In genomic region chr2:139228276-139228675, GRCh38 we compare ENCODE assay signal across 26 cellular contexts.
DNase-seq lines count a peak whose midpoint lies in the region; ATAC-seq and TF ChIP-seq lines count a peak whose summit lies in the region.
"Had no signal": no experiment of that assay in that cellular context is flagged by ENCODE, and none has a peak within 500 bp of the region (broad histone marks: within the 10 kb centered on the region; RNA-seq: fewer than 3 reads in every experiment).

No MANE protein-coding gene starts in this region.

- CTCF ChIA-PET in PC-3 (lab: Charles Lee) = no interaction called here

- no peak overlapping the region for H3K4me2 ChIP-seq in H9 (ENCODE audit: insufficient read depth, insufficient read length, low read length)
- H3K4me2 ChIP-seq in PC-3 (ENCODE audit: low read length) = no peak overlapping the region
- H3K4me2 ChIP-seq: A549; BLaER1 treated with 17β-estradiol and CSF1 and Interleukin-3, amounts not matched to agents 10 nM and 100 nM had no signal

- no peaks in the 10 kb centered on the region for H3K9me3 Mint-ChIP-seq in H9
- H3K9me3 Mint-ChIP-seq in type B pancreatic cell = no peaks in the 10 kb centered on the region

- H3K4me1 ChIP-seq in H9 (ENCODE audit: insufficient read depth, low read length) (no peaks in the 10 kb centered on the region), PC-3 (ENCODE audit: insufficient read depth, low read length) (no peaks in the 10 kb centered on the region)
- H3K4me1 ChIP-seq: A549; BLaER1 treated with 17β-estradiol and CSF1 and Interleukin-3, amounts not matched to agents 10 nM and 100 nM; Caco-2 had no signal

- intact Hi-C loops in PC-3 (cut with micrococcal nuclease) (no loop called here), sciatic nerve (cut with DNase I) (no loop called here)

- no peak overlapping the region for H3K18ac ChIP-seq in H9 (ENCODE audit: insufficient read length, low read depth, low read length)

- H3K4me3 Mint-ChIP-seq in H9 (no peak overlapping the region), type B pancreatic cell (no peak overlapping the region)
- H3K4me3 Mint-ChIP-seq: B cell; CD4-positive, alpha-beta T cell; CD8-positive, alpha-beta T cell had no signal

- H3K4me1 Mint-ChIP-seq in H9 (0 out of 4 replicates have a peak, but pooled peaks cover 0 to 3% of the 10 kb centered on the region in 2 experiments), type B pancreatic cell (ENCODE audit: unreplicated experiment) (no peaks in the 10 kb centered on the region)
- H3K4me1 Mint-ChIP-seq: B cell had no signal

- H2BK120ac ChIP-seq in H9 (ENCODE audit: low read depth, low read length, poor library complexity, severe bottlenecking) = no peak overlapping the region

- H3K9me3 ChIP-seq in H9 (ENCODE audit: control insufficient read depth, low read depth, low read length) (no peaks in the 10 kb centered on the region), PC-3 (ENCODE audit: low read length) (no peaks in the 10 kb centered on the region)
- H3K9me3 ChIP-seq: A549; BLaER1 treated with 17β-estradiol and CSF1 and Interleukin-3, amounts not matched to agents 10 nM and 100 nM; Caco-2 had no signal

- H3K36me3 Mint-ChIP-seq in H9 (ENCODE audit: insufficient read depth in 1 of 3, low read depth in 3 of 3) (no peaks in the 10 kb centered on the region), type B pancreatic cell (no peaks in the 10 kb centered on the region)
- H3K36me3 Mint-ChIP-seq: CD8-positive, alpha-beta T cell had no signal

- H3T11ph ChIP-seq in H9 (ENCODE audit: low read length) = no peak overlapping the region

- H2BK12ac ChIP-seq in H9 (ENCODE audit: insufficient read length, low read depth, low read length) = no peak overlapping the region

- H4K91ac ChIP-seq in H9 (ENCODE audit: insufficient read length, low read depth, low read length) = no peak overlapping the region

- H3K27ac ChIP-seq in H9 (ENCODE audit: insufficient read length, low read depth, low read length) = no peak overlapping the region
- H3K27ac ChIP-seq in PC-3 (ENCODE audit: low read length) = no peak overlapping the region
- H3K27ac ChIP-seq: 22Rv1; A549; BLaER1 treated with 17β-estradiol and CSF1 and Interleukin-3, amounts not matched to agents 10 nM and 100 nM; C4-2B had no signal

- DNase-seq in H9 (no peak), PC-3 (peak; percentile 7), glomerular visceral epithelial cell (ENCODE audit: extremely low spot score) (peak; percentile 12), myocyte (ENCODE audit: low read depth) (peak; percentile 3), sciatic nerve (ENCODE audit: low spot score) (no peak), type B pancreatic cell (ENCODE audit: extremely low spot score, unreplicated experiment) (no peak)
- DNase-seq: AML-193; Caco-2; Calu3; CD4-positive, alpha-beta T cell; CD8-positive, alpha-beta T cell; DMS 273 treated with DMSO at 0.1 percent for 48 hours; DMS153; DMS53; DMS79; DND-41; EL; GDM1 had no signal

- H2AFZ ChIP-seq in H9 (ENCODE audit: low read length) (no peak overlapping the region), PC-3 (ENCODE audit: low read length) (no peak overlapping the region)

- no peaks in the 10 kb centered on the region for H3K23me2 ChIP-seq in H9 (ENCODE audit: insufficient read length, low read depth, low read length, poor library complexity, severe bottlenecking)

- WGBS in H9 (ENCODE audit: extremely low coverage, insufficient read length, low lambda C conversion rate) = no CpG with 5 or more reads among the region's 2 CpGs

- BruUV-seq in PC-3 (replicated peaks; lab: Mats Ljungman, UMichigan) = no TSS peak

- no peak overlapping the region for H4K8ac ChIP-seq in H9 (replicated peaks; ENCODE audit: insufficient read length, low read depth, low read length)

- no peak for ATAC-seq in PC-3
- ATAC-seq in GM21447 (IDR thresholded peaks at IDR 0.05; ENCODE audit: unreplicated experiment) = no peak
- ATAC-seq in HG03432 (IDR thresholded peaks at IDR 0.05; ENCODE audit: unreplicated experiment) = no peak
- no peak for ATAC-seq in sciatic nerve
- ATAC-seq: A549; CD8-positive, alpha-beta T cell; GM12878 had no signal

- H3K4ac ChIP-seq in H9 (ENCODE audit: low read depth, low read length) = no peak overlapping the region

- H3K27ac Mint-ChIP-seq in H9 (no peak overlapping the region), type B pancreatic cell (no peak overlapping the region)
- H3K27ac Mint-ChIP-seq: B cell; CD4-positive, alpha-beta T cell; CD8-positive, alpha-beta T cell had no signal

- H4K20me1 ChIP-seq in H9 (ENCODE audit: control insufficient read depth, insufficient read depth, insufficient read length) (no peaks in the 10 kb centered on the region), PC-3 (ENCODE audit: low read length) (no peaks in the 10 kb centered on the region)
- H4K20me1 ChIP-seq: BLaER1 treated with 17β-estradiol and CSF1 and Interleukin-3, amounts not matched to agents 10 nM and 100 nM had no signal

- H3K56ac ChIP-seq in H9 (ENCODE audit: insufficient read length, low read depth, low read length) = no peak overlapping the region

- no peak overlapping the region for H3K4me3 ChIP-seq in PC-3 (ENCODE audit: low read length)
- H3K4me3 ChIP-seq: A549; BLaER1 treated with 17β-estradiol and CSF1 and Interleukin-3, amounts not matched to agents 10 nM and 100 nM; GM12878 had no signal

- H3K27me3 ChIP-seq in H9 (ENCODE audit: insufficient read depth, low read length) = no peaks in the 10 kb centered on the region
- no peaks in the 10 kb centered on the region for H3K27me3 ChIP-seq in PC-3 (ENCODE audit: low read length)
- H3K27me3 ChIP-seq: BLaER1 treated with 17β-estradiol and CSF1 and Interleukin-3, amounts not matched to agents 10 nM and 100 nM had no signal

- no peak overlapping the region for H2BK5ac ChIP-seq in H9 (ENCODE audit: insufficient read length, low read length)

- TF ChIP-seq CTCF in H9 (conservative IDR thresholded peaks at IDR 0.05) (no peak), PC-3 (conservative IDR thresholded peaks at IDR 0.05; ENCODE audit: low read depth, low read length) (no peak), type B pancreatic cell (conservative IDR thresholded peaks at IDR 0.05) (no peak)

- H3F3A ChIP-seq in PC-3 (ENCODE audit: low read length, unreplicated experiment) = no peaks in the 10 kb centered on the region

- H3K23ac ChIP-seq in H9 (ENCODE audit: insufficient read length, low read depth, low read length) = no peak overlapping the region

- H2BK20ac ChIP-seq in H9 (ENCODE audit: low read depth, low read length, poor library complexity, severe bottlenecking) = no peak overlapping the region

- no peaks in the 10 kb centered on the region for H3K79me1 ChIP-seq in H9 (ENCODE audit: insufficient read depth, low read depth, low read length, poor library complexity, severe bottlenecking)

- H3K79me2 ChIP-seq in H9 (ENCODE audit: insufficient read depth, low read length) (no peaks in the 10 kb centered on the region; the same call in 1 of the 2 replicates), PC-3 (ENCODE audit: low read length) (no peaks in the 10 kb centered on the region)

- no peak overlapping the region for H3K14ac ChIP-seq in H9 (ENCODE audit: insufficient read depth, low read length)

- no peaks in the 10 kb centered on the region for H3K9me2 ChIP-seq in PC-3 (replicated peaks; ENCODE audit: low read length)

- H4K5ac ChIP-seq in H9 (ENCODE audit: insufficient read length, low read depth, low read length) = peak overlapping the region; percentile 63

- H3K27me3 Mint-ChIP-seq in H9 (ENCODE audit: low read depth) (no peaks in the 10 kb centered on the region), type B pancreatic cell (peaks cover 4% of the 10 kb centered on the region)
- H3K27me3 Mint-ChIP-seq: B cell; CD4-positive, alpha-beta T cell had no signal

- no peak overlapping the region for H2AK5ac ChIP-seq in H9 (ENCODE audit: insufficient read length, low read length)

- H3K9ac ChIP-seq in H9 (ENCODE audit: extremely low read depth, insufficient read length, low read length) (no peak overlapping the region), PC-3 (ENCODE audit: low read length) (no peak overlapping the region)
- H3K9ac ChIP-seq: BLaER1 treated with 17β-estradiol and CSF1 and Interleukin-3, amounts not matched to agents 10 nM and 100 nM had no signal

- no peak overlapping the region for H2BK15ac ChIP-seq in H9 (ENCODE audit: low read depth, low read length)

- H3K36me3 ChIP-seq in PC-3 (ENCODE audit: low read depth, low read length) = no peaks in the 10 kb centered on the region
- H3K36me3 ChIP-seq: BLaER1 treated with 17β-estradiol and CSF1 and Interleukin-3, amounts not matched to agents 10 nM and 100 nM had no signal

- POLR2A ChIA-PET in PC-3 (lab: Charles Lee; ENCODE audit: unreplicated experiment) = no interaction called here

Comparison
In these comparisons a context has a peak if more than half of its experiments do, and no peak if none do; other contexts are left out.
1. DNase-seq: peak in PC-3 (single experiment), glomerular visceral epithelial cell (single experiment) and myocyte (single experiment); none in H9 (single experiment), sciatic nerve (single experiment) and type B pancreatic cell (single experiment).